In genomic region chr2:148299616-148300015, GRCh38 we compare ENCODE assay signal across 19 cellular contexts.
DNase-seq lines count a peak whose midpoint lies in the region; ATAC-seq and TF ChIP-seq lines count a peak whose summit lies in the region.
"Had no signal": no experiment of that assay in that cellular context is flagged by ENCODE, and none has a peak within 500 bp of the region (broad histone marks: within the 10 kb centered on the region; RNA-seq: fewer than 3 reads in every experiment).

No MANE protein-coding gene starts in this region.

- no peak for TF ChIP-seq POLR2A in GM18505 (IDR thresholded peaks at IDR 0.05; ENCODE audit: borderline replicate concordance, extremely low read depth, insufficient read depth, insufficient read length)

- no peaks in the 10 kb centered on the region for H3K79me2 ChIP-seq in Karpas-422 (ENCODE audit: low read length)

- TF ChIP-seq CTCF in lower lobe of right lung (IDR thresholded peaks at IDR 0.05) = no peak

- H3K9me3 ChIP-seq in Karpas-422 (ENCODE audit: low read length) = no peaks in the 10 kb centered on the region
- no peaks in the 10 kb centered on the region for H3K9me3 ChIP-seq in lower lobe of right lung
- H3K9me3 ChIP-seq: A549; BE2C; BLaER1 treated with 17β-estradiol and CSF1 and Interleukin-3, amounts not matched to agents 10 nM and 100 nM; HAP-1 had no signal

- intact Hi-C loops in lower lobe of right lung (cut with DNase I) = no loop called here

- H3K4me2 ChIP-seq in Karpas-422 (ENCODE audit: low read depth, low read length, poor library complexity, severe bottlenecking) = no peak overlapping the region
- H3K4me2 ChIP-seq: A549; BLaER1 treated with 17β-estradiol and CSF1 and Interleukin-3, amounts not matched to agents 10 nM and 100 nM had no signal

- peak; percentile 7 for DNase-seq in Karpas-422
- peak; percentile 14 for DNase-seq in dermis blood vessel endothelial cell
- no peak for DNase-seq in lower lobe of right lung
- DNase-seq in DMS53 (lab: John Stamatoyannopoulos, UW) = no peak
- no peak for DNase-seq in cerebellum (ENCODE audit: low spot score)
- DNase-seq: 8988T; ACHN; AML-193; BE2C; CD4-positive, alpha-beta T cell; CD8-positive, alpha-beta memory T cell; DMS 273 treated with DMSO at 0.1 percent for 48 hours; DMS79 treated with DMSO at 0.1 percent for 48 hours; GOT3; HFFc6 had no signal

- peak; percentile 60 to 88 for ATAC-seq in lower lobe of right lung
- no peak for ATAC-seq in GM18505 (IDR thresholded peaks at IDR 0.05; ENCODE audit: unreplicated experiment)
- ATAC-seq: A549 had no signal

- H4K20me1 ChIP-seq in Karpas-422 (ENCODE audit: insufficient read depth, low read depth, low read length) = no peaks in the 10 kb centered on the region
- H4K20me1 ChIP-seq: BLaER1 treated with 17β-estradiol and CSF1 and Interleukin-3, amounts not matched to agents 10 nM and 100 nM had no signal

- H2AFZ ChIP-seq in Karpas-422 (ENCODE audit: low read length) = no peak overlapping the region

- H3K4me3 ChIP-seq in Karpas-422 (ENCODE audit: low read length) (no peak overlapping the region), lower lobe of right lung (no peak overlapping the region)
- H3K4me3 ChIP-seq: A549; BLaER1 treated with 17β-estradiol and CSF1 and Interleukin-3, amounts not matched to agents 10 nM and 100 nM; HAP-1 had no signal

- no peaks in the 10 kb centered on the region for H3K9me2 ChIP-seq in Karpas-422 (replicated peaks; ENCODE audit: insufficient read depth, low read length)

- H3K36me3 ChIP-seq in Karpas-422 (ENCODE audit: insufficient read depth, low read length) = no peaks in the 10 kb centered on the region
- H3K36me3 ChIP-seq in lower lobe of right lung = no peaks in the 10 kb centered on the region
- H3K36me3 ChIP-seq: BE2C, HAP-1 had no signal

- H3K4me1 ChIP-seq in Karpas-422 (ENCODE audit: low read length) = no peaks in the 10 kb centered on the region
- no peaks in the 10 kb centered on the region for H3K4me1 ChIP-seq in lower lobe of right lung
- H3K4me1 ChIP-seq: A549; BE2C; BLaER1 treated with 17β-estradiol and CSF1 and Interleukin-3, amounts not matched to agents 10 nM and 100 nM had no signal

- H3K27me3 ChIP-seq in Karpas-422 (ENCODE audit: low read length) = no peaks in the 10 kb centered on the region
- H3K27me3 ChIP-seq in lower lobe of right lung (ENCODE audit: low read depth) = no peaks in the 10 kb centered on the region
- H3K27me3 ChIP-seq: BE2C; BLaER1 treated with 17β-estradiol and CSF1 and Interleukin-3, amounts not matched to agents 10 nM and 100 nM had no signal

- H3K27ac ChIP-seq in Karpas-422 (ENCODE audit: low read length) (no peak overlapping the region), lower lobe of right lung (no peak overlapping the region)
- H3K27ac ChIP-seq: A549; BLaER1 treated with 17β-estradiol and CSF1 and Interleukin-3, amounts not matched to agents 10 nM and 100 nM had no signal

- no peak overlapping the region for H3K9ac ChIP-seq in Karpas-422 (ENCODE audit: low read length)
- H3K9ac ChIP-seq: BLaER1 treated with 17β-estradiol and CSF1 and Interleukin-3, amounts not matched to agents 10 nM and 100 nM had no signal

Comparison
In these comparisons a context has a peak if more than half of its experiments do, and no peak if none do; other contexts are left out.
1. DNase-seq: peak in Karpas-422 (single experiment) and dermis blood vessel endothelial cell (single experiment); none in lower lobe of right lung (single experiment), DMS53 (single experiment) and cerebellum (single experiment).